ENCODE assay signal across 17 cellular contexts in genomic region chr5:158737536-158738027, GRCh38.
"Had no signal": no experiment of that assay in that cellular context is flagged by ENCODE, and none has a peak within 500 bp of the region (broad histone marks: within the 10 kb centered on the region; RNA-seq: fewer than 3 reads in every experiment).

No MANE protein-coding gene starts in this region.

- H3K27ac Mint-ChIP-seq: activated CD4-positive, alpha-beta T cell treated with anti-CD3 and anti-CD28 coated beads, Interleukin-2, amount 10 ng/mL, durations not matched to agents 7 days and 5 days; activated naive CD8-positive, alpha-beta T cell; natural killer cell treated with Interleukin-12 subunit alpha and Interleukin-12 subunit beta and Interleukin-15 and Interleukin-18, amount 100 ng/mL, for 72 hours had no signal

- H3K36me3 Mint-ChIP-seq: activated naive CD8-positive, alpha-beta T cell; natural killer cell treated with Interleukin-12 subunit alpha and Interleukin-12 subunit beta and Interleukin-15 and Interleukin-18, amount 100 ng/mL, for 72 hours had no signal

- H3K4me1 Mint-ChIP-seq: activated CD4-positive, alpha-beta T cell treated with anti-CD3 and anti-CD28 coated beads, Interleukin-2, amount 10 ng/mL, durations not matched to agents 7 days and 5 days had no signal

- H3K36me3 ChIP-seq: left lung, right lobe of liver, stomach had no signal

- H3K9me3 Mint-ChIP-seq: activated CD4-positive, alpha-beta T cell treated with anti-CD3 and anti-CD28 coated beads, Interleukin-2, amount 10 ng/mL, durations not matched to agents 7 days and 5 days; natural killer cell treated with Interleukin-12 subunit alpha and Interleukin-12 subunit beta and Interleukin-15 and Interleukin-18, amount 100 ng/mL, for 72 hours had no signal

- H3K4me1 ChIP-seq: body of pancreas, foreskin keratinocyte, left lung, psoas muscle, right lobe of liver, stomach had no signal

- H3K27me3 Mint-ChIP-seq: activated naive CD8-positive, alpha-beta T cell had no signal

- DNase-seq: activated CD4-positive, alpha-beta T cell treated with anti-CD3 and anti-CD28 coated beads, Interleukin-2, amount 10 ng/mL, durations not matched to agents 7 days and 5 days; activated gamma-delta T cell treated with Interleukin-2 at 50 U/mL for 16 hours; amniotic stem cell; body of pancreas; caudate nucleus; effector CD4-positive, alpha-beta T cell; foreskin keratinocyte; head of caudate nucleus; left lung; mammary epithelial cell; psoas muscle; right lobe of liver; stomach; SW 1271; testis had no signal

- H3K9me3 ChIP-seq: body of pancreas, left lung, psoas muscle, right lobe of liver, stomach, testis had no signal

- H3K4me3 Mint-ChIP-seq: activated CD4-positive, alpha-beta T cell treated with anti-CD3 and anti-CD28 coated beads, Interleukin-2, amount 10 ng/mL, durations not matched to agents 7 days and 5 days; activated naive CD8-positive, alpha-beta T cell; natural killer cell treated with Interleukin-12 subunit alpha and Interleukin-12 subunit beta and Interleukin-15 and Interleukin-18, amount 100 ng/mL, for 72 hours had no signal
